In the genomic region with DNA sequence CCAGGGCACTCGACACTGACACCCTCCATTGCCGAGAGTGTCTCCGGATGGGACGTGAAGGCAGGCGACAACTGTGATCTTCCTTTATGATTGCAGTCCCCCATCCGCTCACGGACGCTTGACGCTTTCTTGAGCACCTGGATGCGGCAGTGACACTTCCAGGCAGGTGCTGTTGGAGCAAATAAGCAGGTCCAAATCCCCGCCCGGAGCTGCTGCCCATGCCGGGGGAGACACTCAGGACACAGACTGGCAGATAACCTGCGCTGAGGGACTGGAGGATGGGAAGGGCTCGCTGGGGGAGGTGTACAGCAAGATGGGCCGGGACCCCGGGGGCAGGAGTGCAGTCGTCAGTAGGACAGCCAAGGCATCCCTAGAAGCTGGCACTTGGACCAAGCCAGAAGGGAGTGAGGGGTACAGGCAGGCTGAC, we compare ENCODE assay signal across 23 cellular contexts.
"Had no signal": no experiment of that assay in that cellular context is flagged by ENCODE, and none has a peak within 500 bp of the region (broad histone marks: within the 10 kb centered on the region; RNA-seq: fewer than 3 reads in every experiment).

No MANE protein-coding gene starts in this region.

- H2AFZ ChIP-seq: hepatocyte, parathyroid adenoma had no signal

- H3K4me3 ChIP-seq: esophagus muscularis mucosa, gastroesophageal sphincter, hepatocyte, psoas muscle, sigmoid colon, skin epidermis, thoracic aorta, transverse colon had no signal

- ATAC-seq: gastroesophageal sphincter; left lobe of liver; natural killer cell; psoas muscle; stimulated activated naive B cell treated with anti-CD40 and anti-IgM and Interleukin-4, amounts not matched to agents 10 μg/mL and 1 μg/mL and 100 μg/mL, for 72 hours; stimulated activated naive CD8-positive, alpha-beta T cell treated with anti-CD3 and anti-CD28 coated beads, Interleukin-15, amount 100 ng/mL, for 72 hours had no signal

- H3K36me3 ChIP-seq: esophagus muscularis mucosa, gastroesophageal sphincter, sigmoid colon, thoracic aorta, transverse colon had no signal

- FAIRE-seq: endometrium, islet of Langerhans had no signal

- H3K4me2 ChIP-seq: hepatocyte had no signal

- H3K9me3 Mint-ChIP-seq: mesothelial cell of epicardium; natural killer cell; stimulated activated naive CD8-positive, alpha-beta T cell treated with anti-CD3 and anti-CD28 coated beads, Interleukin-15, amount 100 ng/mL, for 72 hours had no signal

- H3K4me1 ChIP-seq: esophagus muscularis mucosa, gastroesophageal sphincter, parathyroid adenoma, psoas muscle, sigmoid colon, transverse colon had no signal

- H3K27ac ChIP-seq: esophagus muscularis mucosa, gastroesophageal sphincter, hepatocyte, parathyroid adenoma, psoas muscle, sigmoid colon, skin epidermis, thoracic aorta, transverse colon had no signal

- H3K9me3 ChIP-seq: esophagus muscularis mucosa, gastroesophageal sphincter, psoas muscle, sigmoid colon, thoracic aorta, transverse colon had no signal

- H3K79me2 ChIP-seq: hepatocyte, parathyroid adenoma had no signal

- H3K36me3 Mint-ChIP-seq: mesothelial cell of epicardium; natural killer cell; stimulated activated naive B cell treated with anti-CD40 and anti-IgM and Interleukin-4, amounts not matched to agents 10 μg/mL and 1 μg/mL and 100 μg/mL, for 72 hours had no signal

- H3K4me3 Mint-ChIP-seq: mesothelial cell of epicardium; natural killer cell; neural crest cell; stimulated activated naive B cell treated with anti-CD40 and anti-IgM and Interleukin-4, amounts not matched to agents 10 μg/mL and 1 μg/mL and 100 μg/mL, for 72 hours; stimulated activated naive CD8-positive, alpha-beta T cell treated with anti-CD3 and anti-CD28 coated beads, Interleukin-15, amount 100 ng/mL, for 72 hours had no signal

- H3K27ac Mint-ChIP-seq: mesothelial cell of epicardium; natural killer cell; stimulated activated naive B cell treated with anti-CD40 and anti-IgM and Interleukin-4, amounts not matched to agents 10 μg/mL and 1 μg/mL and 100 μg/mL, for 72 hours had no signal

- H3K27me3 ChIP-seq: hepatocyte, transverse colon had no signal

- H3K9ac ChIP-seq: parathyroid adenoma had no signal

- DNase-seq: effector memory CD4-positive, alpha-beta T cell; foreskin fibroblast; natural killer cell; nucleus accumbens; retina; sigmoid colon; stimulated activated CD4-positive, alpha-beta T cell treated with anti-CD3 and anti-CD28 coated beads, Interleukin-2, amount 100 ng/mL, for 24 hours; stimulated activated CD4-positive, alpha-beta T cell treated with anti-CD3 and anti-CD28 coated beads, Interleukin-4, amount 100 ng/mL, for 4 hours; stimulated activated naive B cell treated with anti-CD40 and anti-IgM and Interleukin-4, amounts not matched to agents 10 μg/mL and 1 μg/mL and 100 μg/mL, for 72 hours; stimulated activated naive CD8-positive, alpha-beta T cell treated with anti-CD3 and anti-CD28 coated beads, Interleukin-15, amount 100 ng/mL, for 72 hours; transverse colon had no signal

- H3K4me1 Mint-ChIP-seq: natural killer cell; neural crest cell; stimulated activated naive B cell treated with anti-CD40 and anti-IgM and Interleukin-4, amounts not matched to agents 10 μg/mL and 1 μg/mL and 100 μg/mL, for 72 hours; stimulated activated naive CD8-positive, alpha-beta T cell treated with anti-CD3 and anti-CD28 coated beads, Interleukin-15, amount 100 ng/mL, for 72 hours had no signal
